2 cellular contexts compared by ENCODE assay signal in genomic region chr10:132607961-132608495, GRCh38.
TF ChIP-seq lines count a peak whose summit lies in the region.

No MANE protein-coding gene starts in this region.

TF ChIP-seq in GM23338, 12 proteins besides CTCF, POLR2A, EP300 and RAD21 (continued from another document):
- no peak for TF ChIP-seq ETS1 (IDR thresholded peaks at IDR 0.05)
- TF ChIP-seq, protein P1, sequence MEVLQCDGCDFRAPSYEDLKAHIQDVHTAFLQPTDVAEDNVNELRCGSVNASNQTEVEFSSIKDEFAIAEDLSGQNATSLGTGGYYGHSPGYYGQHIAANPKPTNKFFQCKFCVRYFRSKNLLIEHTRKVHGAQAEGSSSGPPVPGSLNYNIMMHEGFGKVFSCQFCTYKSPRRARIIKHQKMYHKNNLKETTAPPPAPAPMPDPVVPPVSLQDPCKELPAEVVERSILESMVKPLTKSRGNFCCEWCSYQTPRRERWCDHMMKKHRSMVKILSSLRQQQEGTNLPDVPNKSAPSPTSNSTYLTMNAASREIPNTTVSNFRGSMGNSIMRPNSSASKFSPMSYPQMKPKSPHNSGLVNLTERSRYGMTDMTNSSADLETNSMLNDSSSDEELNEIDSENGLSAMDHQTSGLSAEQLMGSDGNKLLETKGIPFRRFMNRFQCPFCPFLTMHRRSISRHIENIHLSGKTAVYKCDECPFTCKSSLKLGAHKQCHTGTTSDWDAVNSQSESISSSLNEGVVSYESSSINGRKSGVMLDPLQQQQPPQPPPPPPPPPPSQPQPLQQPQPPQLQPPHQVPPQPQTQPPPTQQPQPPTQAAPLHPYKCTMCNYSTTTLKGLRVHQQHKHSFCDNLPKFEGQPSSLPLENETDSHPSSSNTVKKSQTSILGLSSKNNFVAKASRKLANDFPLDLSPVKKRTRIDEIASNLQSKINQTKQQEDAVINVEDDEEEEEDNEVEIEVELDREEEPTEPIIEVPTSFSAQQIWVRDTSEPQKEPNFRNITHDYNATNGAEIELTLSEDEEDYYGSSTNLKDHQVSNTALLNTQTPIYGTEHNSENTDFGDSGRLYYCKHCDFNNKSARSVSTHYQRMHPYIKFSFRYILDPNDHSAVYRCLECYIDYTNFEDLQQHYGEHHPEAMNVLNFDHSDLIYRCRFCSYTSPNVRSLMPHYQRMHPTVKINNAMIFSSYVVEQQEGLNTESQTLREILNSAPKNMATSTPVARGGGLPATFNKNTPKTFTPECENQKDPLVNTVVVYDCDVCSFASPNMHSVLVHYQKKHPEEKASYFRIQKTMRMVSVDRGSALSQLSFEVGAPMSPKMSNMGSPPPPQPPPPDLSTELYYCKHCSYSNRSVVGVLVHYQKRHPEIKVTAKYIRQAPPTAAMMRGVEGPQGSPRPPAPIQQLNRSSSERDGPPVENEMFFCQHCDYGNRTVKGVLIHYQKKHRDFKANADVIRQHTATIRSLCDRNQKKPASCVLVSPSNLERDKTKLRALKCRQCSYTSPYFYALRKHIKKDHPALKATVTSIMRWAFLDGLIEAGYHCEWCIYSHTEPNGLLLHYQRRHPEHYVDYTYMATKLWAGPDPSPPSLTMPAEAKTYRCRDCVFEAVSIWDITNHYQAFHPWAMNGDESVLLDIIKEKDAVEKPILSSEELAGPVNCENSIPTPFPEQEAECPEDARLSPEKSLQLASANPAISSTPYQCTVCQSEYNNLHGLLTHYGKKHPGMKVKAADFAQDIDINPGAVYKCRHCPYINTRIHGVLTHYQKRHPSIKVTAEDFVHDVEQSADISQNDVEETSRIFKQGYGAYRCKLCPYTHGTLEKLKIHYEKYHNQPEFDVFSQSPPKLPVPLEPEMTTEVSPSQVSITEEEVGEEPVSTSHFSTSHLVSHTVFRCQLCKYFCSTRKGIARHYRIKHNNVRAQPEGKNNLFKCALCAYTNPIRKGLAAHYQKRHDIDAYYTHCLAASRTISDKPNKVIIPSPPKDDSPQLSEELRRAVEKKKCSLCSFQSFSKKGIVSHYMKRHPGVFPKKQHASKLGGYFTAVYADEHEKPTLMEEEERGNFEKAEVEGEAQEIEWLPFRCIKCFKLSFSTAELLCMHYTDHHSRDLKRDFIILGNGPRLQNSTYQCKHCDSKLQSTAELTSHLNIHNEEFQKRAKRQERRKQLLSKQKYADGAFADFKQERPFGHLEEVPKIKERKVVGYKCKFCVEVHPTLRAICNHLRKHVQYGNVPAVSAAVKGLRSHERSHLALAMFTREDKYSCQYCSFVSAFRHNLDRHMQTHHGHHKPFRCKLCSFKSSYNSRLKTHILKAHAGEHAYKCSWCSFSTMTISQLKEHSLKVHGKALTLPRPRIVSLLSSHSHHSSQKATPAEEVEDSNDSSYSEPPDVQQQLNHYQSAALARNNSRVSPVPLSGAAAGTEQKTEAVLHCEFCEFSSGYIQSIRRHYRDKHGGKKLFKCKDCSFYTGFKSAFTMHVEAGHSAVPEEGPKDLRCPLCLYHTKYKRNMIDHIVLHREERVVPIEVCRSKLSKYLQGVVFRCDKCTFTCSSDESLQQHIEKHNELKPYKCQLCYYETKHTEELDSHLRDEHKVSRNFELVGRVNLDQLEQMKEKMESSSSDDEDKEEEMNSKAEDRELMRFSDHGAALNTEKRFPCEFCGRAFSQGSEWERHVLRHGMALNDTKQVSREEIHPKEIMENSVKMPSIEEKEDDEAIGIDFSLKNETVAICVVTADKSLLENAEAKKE (CRISPR knock-in tag; IDR thresholded peaks at IDR 0.05), result no peak

TF ChIP-seq in WTC11, 78 proteins besides CTCF, POLR2A, EP300 and RAD21 (continued from another document):
- TF ChIP-seq, protein P2, sequence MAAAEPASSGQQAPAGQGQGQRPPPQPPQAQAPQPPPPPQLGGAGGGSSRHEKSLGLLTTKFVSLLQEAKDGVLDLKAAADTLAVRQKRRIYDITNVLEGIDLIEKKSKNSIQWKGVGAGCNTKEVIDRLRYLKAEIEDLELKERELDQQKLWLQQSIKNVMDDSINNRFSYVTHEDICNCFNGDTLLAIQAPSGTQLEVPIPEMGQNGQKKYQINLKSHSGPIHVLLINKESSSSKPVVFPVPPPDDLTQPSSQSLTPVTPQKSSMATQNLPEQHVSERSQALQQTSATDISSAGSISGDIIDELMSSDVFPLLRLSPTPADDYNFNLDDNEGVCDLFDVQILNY (CRISPR knock-in tag; IDR thresholded peaks at IDR 0.05), result no peak
- TF ChIP-seq GRHL2 (CRISPR knock-in tag; IDR thresholded peaks at IDR 0.05; ENCODE audit: insufficient replicate concordance, severe bottlenecking) (no peak), ESRRA (CRISPR knock-in tag; IDR thresholded peaks at IDR 0.05; ENCODE audit: borderline replicate concordance) (no peak), NFE2L1 (CRISPR knock-in tag; IDR thresholded peaks at IDR 0.05) (no peak), TEAD1 (CRISPR knock-in tag; IDR thresholded peaks at IDR 0.05) (no peak), FOXP1 (CRISPR knock-in tag; IDR thresholded peaks at IDR 0.05; ENCODE audit: borderline replicate concordance) (no peak), MXD4 (CRISPR knock-in tag; IDR thresholded peaks at IDR 0.05; ENCODE audit: borderline replicate concordance) (no peak), ZNF263 (CRISPR knock-in tag; IDR thresholded peaks at IDR 0.05; ENCODE audit: low read depth) (no peak), TP53 (CRISPR knock-in tag; IDR thresholded peaks at IDR 0.05) (no peak), NFATC4 (CRISPR knock-in tag; IDR thresholded peaks at IDR 0.05) (no peak), OVOL2 (CRISPR knock-in tag; IDR thresholded peaks at IDR 0.05; ENCODE audit: borderline replicate concordance) (no peak), ZNF138 (CRISPR knock-in tag; conservative IDR thresholded peaks at IDR 0.05) (no peak), SOX15 (CRISPR knock-in tag; IDR thresholded peaks at IDR 0.05) (no peak), KAT7 (CRISPR knock-in tag; IDR thresholded peaks at IDR 0.05; ENCODE audit: borderline replicate concordance) (no peak), SMAD4 (CRISPR knock-in tag; IDR thresholded peaks at IDR 0.05) (no peak)
- TF ChIP-seq, protein P3, sequence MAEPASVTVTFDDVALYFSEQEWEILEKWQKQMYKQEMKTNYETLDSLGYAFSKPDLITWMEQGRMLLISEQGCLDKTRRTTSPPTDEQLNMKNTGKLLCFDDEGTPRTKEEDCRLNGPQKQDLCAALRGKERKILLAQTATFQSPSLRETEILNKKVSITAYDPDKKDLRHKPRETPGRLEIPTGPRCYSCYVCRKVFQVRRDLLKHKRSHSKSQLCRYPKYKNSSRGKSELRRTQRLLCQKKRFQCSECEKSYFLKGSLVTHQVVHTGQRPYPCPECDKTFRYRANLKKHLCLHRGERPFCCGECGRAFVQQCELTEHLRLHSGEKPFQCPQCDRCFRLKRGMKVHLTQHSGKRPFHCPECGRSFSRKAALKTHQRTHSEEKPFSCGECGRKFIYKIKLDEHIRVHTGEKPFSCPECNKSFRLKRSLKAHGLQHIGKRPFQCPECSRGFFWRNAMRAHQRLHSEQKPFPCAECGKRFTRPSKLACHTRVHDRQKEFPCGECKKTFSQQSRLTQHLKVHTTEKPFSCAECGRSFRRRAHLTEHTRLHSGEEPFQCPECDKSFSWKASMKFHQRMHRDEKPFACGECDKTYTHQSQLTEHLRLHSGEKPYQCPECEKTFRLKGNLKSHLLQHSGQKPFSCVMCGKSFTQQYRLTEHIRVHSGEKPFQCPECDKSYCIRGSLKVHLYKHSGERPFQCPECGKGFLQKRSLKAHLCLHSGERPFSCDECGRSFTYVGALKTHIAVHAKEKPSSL (CRISPR knock-in tag; conservative IDR thresholded peaks at IDR 0.05), result no peak
- TF ChIP-seq, protein P4, sequence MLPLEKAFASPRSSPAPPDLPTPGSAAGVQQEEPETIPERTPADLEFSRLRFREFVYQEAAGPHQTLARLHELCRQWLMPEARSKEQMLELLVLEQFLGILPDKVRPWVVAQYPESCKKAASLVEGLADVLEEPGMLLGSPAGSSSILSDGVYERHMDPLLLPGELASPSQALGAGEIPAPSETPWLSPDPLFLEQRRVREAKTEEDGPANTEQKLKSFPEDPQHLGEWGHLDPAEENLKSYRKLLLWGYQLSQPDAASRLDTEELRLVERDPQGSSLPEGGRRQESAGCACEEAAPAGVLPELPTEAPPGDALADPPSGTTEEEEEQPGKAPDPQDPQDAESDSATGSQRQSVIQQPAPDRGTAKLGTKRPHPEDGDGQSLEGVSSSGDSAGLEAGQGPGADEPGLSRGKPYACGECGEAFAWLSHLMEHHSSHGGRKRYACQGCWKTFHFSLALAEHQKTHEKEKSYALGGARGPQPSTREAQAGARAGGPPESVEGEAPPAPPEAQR (CRISPR knock-in tag; IDR thresholded peaks at IDR 0.05), result no peak
